Comparison of ENCODE assay signal across 12 cellular contexts in genomic region chr1:204550926-204551325, GRCh38. TPM values are rescaled to one million over a fixed set of nuclear protein-coding genes. Genes with fewer than 3 reads are reported as not detected.
DNase-seq lines count a peak whose midpoint lies in the region; ATAC-seq and TF ChIP-seq lines count a peak whose summit lies in the region.
"Had no signal": no experiment of that assay in that cellular context is flagged by ENCODE, and none has a peak within 500 bp of the region (broad histone marks: within the 10 kb centered on the region; RNA-seq: fewer than 3 reads in every experiment).

No MANE protein-coding gene starts in this region.

- H3K27me3 Mint-ChIP-seq in WTC11 (ENCODE audit: low read depth) (no peaks in the 10 kb centered on the region), naive B cell (no peaks in the 10 kb centered on the region)
- H3K27me3 Mint-ChIP-seq: CD4-positive, alpha-beta T cell had no signal

- no peak for TF ChIP-seq POLR2A in right lobe of liver (IDR thresholded peaks at IDR 0.05)

- ATAC-seq in WTC11 (no peak), naive B cell (ENCODE audit: low read depth in 2 of 2) (no peak), right lobe of liver (no peak), GM21723 (IDR thresholded peaks at IDR 0.05; ENCODE audit: unreplicated experiment) (no peak), GM18861 (IDR thresholded peaks at IDR 0.05; ENCODE audit: unreplicated experiment) (no peak)

- H3K27ac ChIP-seq in HEK293 (ENCODE audit: extremely low read depth, low read depth, low read length) = no peak overlapping the region
- H3K27ac ChIP-seq in thymus (ENCODE audit: low read depth) = peak overlapping the region; percentile 38
- no peak overlapping the region for H3K27ac ChIP-seq in right lobe of liver
- H3K27ac ChIP-seq: C4-2B had no signal

- DNase-seq in WTC11 (ENCODE audit: low spot score) (no peak), naive B cell (no peak), right lobe of liver (no peak)
- DNase-seq: ACHN; Caco-2; CD4-positive, alpha-beta T cell; H9 had no signal

- H3K27me3 ChIP-seq in thymus (ENCODE audit: control insufficient read depth, insufficient read depth) (no peaks in the 10 kb centered on the region), right lobe of liver (no peaks in the 10 kb centered on the region)

- H3K4me1 Mint-ChIP-seq in WTC11 (no peaks in the 10 kb centered on the region), naive B cell (peaks cover 8 to 25% (median 9%) of the 10 kb centered on the region in 3 donors)
- H3K4me1 Mint-ChIP-seq: H9 had no signal

- no peaks in the 10 kb centered on the region for H3K9me3 Mint-ChIP-seq in WTC11
- no peaks in the 10 kb centered on the region for H3K9me3 Mint-ChIP-seq in naive B cell
- H3K9me3 Mint-ChIP-seq: CD4-positive, alpha-beta T cell; H9 had no signal

- intact Hi-C loops in right lobe of liver (cut with DNase I) = no loop called here

- 77% methylated on average over 5 of the region's 5 CpGs for WGBS in thymus
- 71% methylated on average over 4 of the region's 5 CpGs for WGBS in right lobe of liver (ENCODE audit: insufficient coverage, low coverage, low lambda C conversion rate, missing lambda C conversion rate)

- peaks cover 60% of the 10 kb centered on the region for H3K36me3 Mint-ChIP-seq in WTC11
- peaks cover 7 to 34% of the 10 kb centered on the region in 2 donors for H3K36me3 Mint-ChIP-seq in naive B cell

- H3K4me3 ChIP-seq in HEK293 (ENCODE audit: low read depth, low read length) (no peak overlapping the region), thymus (ENCODE audit: low read length) (no peak overlapping the region), right lobe of liver (no peak overlapping the region)

- no peak overlapping the region for H3K27ac Mint-ChIP-seq in WTC11
- peak overlapping the region in 5 of 6 donors; percentile 15 to 89 (median 58) for H3K27ac Mint-ChIP-seq in naive B cell
- H3K27ac Mint-ChIP-seq: CD4-positive, alpha-beta T cell had no signal

- CTCF ChIA-PET in HEK293 (lab: Yijun Ruan, JAX) (interaction anchor here (0.7 to 1.0 kb wide), 4 partner anchors 104 to 1950 kb away, joined by 3 to 5 read pairs (median 4); no protein-coding TSS in a partner anchor), WTC11 (lab: Charles Lee) (interaction anchor here (0.6 to 1.7 kb wide), 3 partner anchors 23 to 425 kb away, joined by 3 to 7 read pairs (median 3); no protein-coding TSS in a partner anchor)

- TF ChIP-seq CTCF in HEK293 (tag by site-specific recombination; IDR thresholded peaks at IDR 0.05) (no peak), WTC11 (IDR thresholded peaks at IDR 0.05) (no peak), right lobe of liver (IDR thresholded peaks at IDR 0.05) (no peak)

- H3K4me3 Mint-ChIP-seq in WTC11 (no peak overlapping the region), naive B cell (peak overlapping the region in 1 of 8 donors; percentile 29)
- H3K4me3 Mint-ChIP-seq: CD4-positive, alpha-beta T cell; H9 had no signal

- H3K4me1 ChIP-seq in HEK293 (ENCODE audit: control insufficient read depth, insufficient read depth, low read length) (no peaks in the 10 kb centered on the region), thymus (ENCODE audit: control insufficient read depth, insufficient read depth, low read length) (peaks cover 6% of the 10 kb centered on the region), right lobe of liver (no peaks in the 10 kb centered on the region)

- POLR2A ChIA-PET in HEK293 (lab: Yijun Ruan, JAX) = interaction anchor here (0.6 kb wide), 1 partner anchor 43 kb away, joined by 3 read pairs; no protein-coding TSS in a partner anchor
- POLR2A ChIA-PET in WTC11 (lab: Charles Lee) = no interaction called here

- H3K36me3 ChIP-seq in HEK293 (ENCODE audit: control insufficient read depth in 2 of 2, insufficient read depth in 1 of 2, low read length in 2 of 2) (peaks cover 44 to 79% of the 10 kb centered on the region in 2 experiments), thymus (ENCODE audit: control insufficient read depth, insufficient read depth) (peaks cover 44% of the 10 kb centered on the region), right lobe of liver (peaks cover 8 to 57% (median 25%) of the 10 kb centered on the region in 4 donors)

- H3K9me3 ChIP-seq in HEK293 (ENCODE audit: control insufficient read depth, insufficient read depth, low read depth, low read length) = no peaks in the 10 kb centered on the region
- no peaks in the 10 kb centered on the region for H3K9me3 ChIP-seq in thymus (ENCODE audit: control insufficient read depth)
- H3K9me3 ChIP-seq in right lobe of liver = no peaks in the 10 kb centered on the region
- H3K9me3 ChIP-seq: Caco-2 had no signal

TF ChIP-seq in HEK293, 187 proteins besides CTCF, POLR2A, EP300 and RAD21 (continues in another document):
- no peak for TF ChIP-seq ZNF830 (tag by site-specific recombination; IDR thresholded peaks at IDR 0.05; ENCODE audit: low read depth)
- TF ChIP-seq ZNF416 (tag by site-specific recombination; IDR thresholded peaks at IDR 0.05) = no peak
- TF ChIP-seq, protein P1, sequence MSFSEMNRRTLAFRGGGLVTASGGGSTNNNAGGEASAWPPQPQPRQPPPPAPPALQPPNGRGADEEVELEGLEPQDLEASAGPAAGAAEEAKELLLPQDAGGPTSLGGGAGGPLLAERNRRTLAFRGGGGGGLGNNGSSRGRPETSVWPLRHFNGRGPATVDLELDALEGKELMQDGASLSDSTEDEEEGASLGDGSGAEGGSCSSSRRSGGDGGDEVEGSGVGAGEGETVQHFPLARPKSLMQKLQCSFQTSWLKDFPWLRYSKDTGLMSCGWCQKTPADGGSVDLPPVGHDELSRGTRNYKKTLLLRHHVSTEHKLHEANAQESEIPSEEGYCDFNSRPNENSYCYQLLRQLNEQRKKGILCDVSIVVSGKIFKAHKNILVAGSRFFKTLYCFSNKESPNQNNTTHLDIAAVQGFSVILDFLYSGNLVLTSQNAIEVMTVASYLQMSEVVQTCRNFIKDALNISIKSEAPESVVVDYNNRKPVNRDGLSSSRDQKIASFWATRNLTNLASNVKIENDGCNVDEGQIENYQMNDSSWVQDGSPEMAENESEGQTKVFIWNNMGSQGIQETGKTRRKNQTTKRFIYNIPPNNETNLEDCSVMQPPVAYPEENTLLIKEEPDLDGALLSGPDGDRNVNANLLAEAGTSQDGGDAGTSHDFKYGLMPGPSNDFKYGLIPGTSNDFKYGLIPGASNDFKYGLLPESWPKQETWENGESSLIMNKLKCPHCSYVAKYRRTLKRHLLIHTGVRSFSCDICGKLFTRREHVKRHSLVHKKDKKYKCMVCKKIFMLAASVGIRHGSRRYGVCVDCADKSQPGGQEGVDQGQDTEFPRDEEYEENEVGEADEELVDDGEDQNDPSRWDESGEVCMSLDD (tag by site-specific recombination; IDR thresholded peaks at IDR 0.05) = no peak
- TF ChIP-seq ZXDB (tag by site-specific recombination; IDR thresholded peaks at IDR 0.05) = no peak

TF ChIP-seq in WTC11, 78 proteins besides CTCF, POLR2A, EP300 and RAD21:
- TF ChIP-seq ZNF121 (CRISPR knock-in tag; IDR thresholded peaks at IDR 0.05) (peak; percentile 86; the same call in 1 of the 2 replicates), CREM (CRISPR knock-in tag; IDR thresholded peaks at IDR 0.05) (no peak)

RNA-seq across cellular contexts. Expression of gene MDM4, which starts 34.7 kb away (rescaled TPM):
- 73.5 to 76.2 TPM (median 74.1 TPM) in 3 replicates for total RNA-seq in WTC11 (2021)
- 10 to 100 TPM; 12.6 to 50.8 (median 28.2) TPM for polyA plus RNA-seq in naive B cell (ENCODE audit: low read depth in 6 of 6)
- polyA plus RNA-seq in thymus = 41.0 TPM
- total RNA-seq in right lobe of liver = 10 to 100 TPM; 21.0 to 37.6 (median 25.3) TPM

RNA-seq across cellular contexts. Expression of gene PIK3C2B, which starts 56.3 kb away (rescaled TPM):
- total RNA-seq in WTC11 (2021) (20.8 to 27.7 TPM (median 22.6 TPM) in 3 replicates), right lobe of liver (10 to 100 TPM in 3 of 6 experiments, 1 to 10 TPM in 3; 7.6 to 18.5 (median 10.1) TPM)
- polyA plus RNA-seq in naive B cell (ENCODE audit: low read depth in 6 of 6) (10 to 100 TPM in 3 of 6 donors, 1 to 10 TPM in 2, not detected in 1; 8.5 to 16.9 (median 10.6) TPM), thymus (12.6 TPM)

Comparison
In these comparisons a context has a peak if more than half of its experiments do, and no peak if none do; other contexts are left out.
1. Of the 8 proteins assayed by ChIP-seq in both HEK293 and WTC11: peak only in HEK293: none; only in WTC11: none; in both: ZNF121; in neither: 7.